15 cellular contexts compared by ENCODE assay signal in genomic region chr11:64607381-64608259, GRCh38. TPM values are rescaled to one million over a fixed set of nuclear protein-coding genes. Genes with fewer than 3 reads are reported as not detected.
A peak's percentile ranks its signal among the peaks of the same experiment; 100 is the strongest.
DNase-seq lines count a peak whose midpoint lies in the region; ATAC-seq, FAIRE-seq and TF ChIP-seq lines count a peak whose summit lies in the region.
"Had no signal": no experiment of that assay in that cellular context is flagged by ENCODE, and none has a peak within 500 bp of the region (broad histone marks: within the 10 kb centered on the region; RNA-seq: fewer than 3 reads in every experiment).

No MANE protein-coding gene starts in this region.

- H3K27me3 ChIP-seq in bronchial epithelial cell (ENCODE audit: control insufficient read depth, insufficient read depth, low read length) = peaks cover 5% of the 10 kb centered on the region
- no peaks in the 10 kb centered on the region for H3K27me3 ChIP-seq in sigmoid colon

- no peaks in the 10 kb centered on the region for H3K36me3 Mint-ChIP-seq in CD14-positive monocyte
- H3K36me3 Mint-ChIP-seq: activated naive CD4-positive, alpha-beta T cell treated with anti-CD3 and anti-CD28 coated beads, Interleukin-2, amount 50 U/mL, for 72 hours had no signal

- no peak overlapping the region for H3K27ac Mint-ChIP-seq in CD14-positive monocyte
- H3K27ac Mint-ChIP-seq: activated CD4-positive, alpha-beta T cell treated with anti-CD3 and anti-CD28 coated beads for 36 hours; activated naive CD4-positive, alpha-beta T cell treated with anti-CD3 and anti-CD28 coated beads, Interleukin-2, amount 50 U/mL, for 72 hours had no signal

- peaks cover 0 to 8% (median 5%) of the 10 kb centered on the region in 4 donors for H3K4me1 ChIP-seq in sigmoid colon

- ATAC-seq in left ventricle myocardium superior (peak; percentile 86), HG03378 (IDR thresholded peaks at IDR 0.05; ENCODE audit: unreplicated experiment) (no peak)
- ATAC-seq: activated CD4-positive, alpha-beta T cell treated with anti-CD3 and anti-CD28 coated beads for 36 hours; activated naive CD4-positive, alpha-beta T cell treated with anti-CD3 and anti-CD28 coated beads, Interleukin-2, amount 50 U/mL, for 72 hours had no signal

- H3K4me3 Mint-ChIP-seq in CD14-positive monocyte = peak overlapping the region; percentile 9 to 53
- H3K4me3 Mint-ChIP-seq: activated CD4-positive, alpha-beta T cell treated with anti-CD3 and anti-CD28 coated beads for 36 hours had no signal

- DNase-seq in CD14-positive monocyte (ENCODE audit: low spot score) (no peak), bronchial epithelial cell (ENCODE audit: low read depth) (peak; percentile 1), left ventricle myocardium superior (peak; percentile 56), sigmoid colon (no peak), T1000 (lab: John Stamatoyannopoulos, UW) (no peak), GM19238 (ENCODE audit: insufficient read length, low spot score) (no peak), NCI-H1417 (lab: John Stamatoyannopoulos, UW) (no peak)
- DNase-seq: activated CD4-positive, alpha-beta T cell treated with anti-CD3 and anti-CD28 coated beads for 36 hours; NCI-H2081 treated with DMSO at 0.1 percent for 48 hours; SIG-M5 had no signal

- H3K36me3 ChIP-seq in bronchial epithelial cell (ENCODE audit: control insufficient read depth, insufficient read depth, low read length) (no peaks in the 10 kb centered on the region), sigmoid colon (no peaks in the 10 kb centered on the region)

- TF ChIP-seq EP300 in sigmoid colon (IDR thresholded peaks at IDR 0.05) = no peak

- WGBS in sigmoid colon, 2 donors = 54 to 75% methylated on average over 74 of the region's 74 CpGs

- no peak for TF ChIP-seq POLR2A in sigmoid colon (IDR thresholded peaks at IDR 0.05)

- intact Hi-C loops in CD14-positive monocyte (cut with micrococcal nuclease) = no loop called here
- intact Hi-C loops in left ventricle myocardium superior (cut with micrococcal nuclease) = no loop called here
- intact Hi-C loops in sigmoid colon (cut with DNase I) = loop anchor here (2.0 kb wide), 1 partner anchor 35 kb away; no protein-coding TSS in a partner anchor

- no peak overlapping the region for H3K4me3 ChIP-seq in bronchial epithelial cell (ENCODE audit: low read depth, low read length)
- H3K4me3 ChIP-seq in sigmoid colon = peak overlapping the region; percentile 12 to 45 (median 36)
- H3K4me3 ChIP-seq: lung, smooth muscle cell had no signal

- H3K27me3 Mint-ChIP-seq in CD14-positive monocyte (ENCODE audit: low read depth in 3 of 3) = peaks cover 2 to 12% (median 8%) of the 10 kb centered on the region in 3 donors
- H3K27me3 Mint-ChIP-seq: activated CD4-positive, alpha-beta T cell treated with anti-CD3 and anti-CD28 coated beads for 36 hours had no signal

- H3K27ac ChIP-seq in sigmoid colon = peak overlapping the region in 3 of 4 donors; percentile 34 to 63 (median 57)

- peaks cover 26% of the 10 kb centered on the region for H3K4me1 Mint-ChIP-seq in CD14-positive monocyte

- FAIRE-seq in bronchial epithelial cell (lab: Jason Lieb, UNC) = no peak
- FAIRE-seq: endothelial cell of umbilical vein had no signal

- H3K9me3 ChIP-seq in sigmoid colon = no peaks in the 10 kb centered on the region

- no peak for TF ChIP-seq CTCF in CD14-positive monocyte (IDR thresholded peaks at IDR 0.05)
- no peak for TF ChIP-seq CTCF in bronchial epithelial cell (IDR thresholded peaks at IDR 0.05; ENCODE audit: insufficient read depth, low read length, severe bottlenecking)
- TF ChIP-seq CTCF in sigmoid colon (IDR thresholded peaks at IDR 0.05) = no peak

- H3K9me3 Mint-ChIP-seq in CD14-positive monocyte = no peaks in the 10 kb centered on the region
- H3K9me3 Mint-ChIP-seq: activated naive CD4-positive, alpha-beta T cell treated with anti-CD3 and anti-CD28 coated beads, Interleukin-2, amount 50 U/mL, for 72 hours had no signal

RNA-seq across cellular contexts. Expression of gene SLC22A12, which starts 16.6 kb away (rescaled TPM):
- polyA plus RNA-seq in CD14-positive monocyte = not detected
- total RNA-seq in bronchial epithelial cell = not detected in 2 replicates
- not detected for total RNA-seq in left ventricle myocardium superior
- total RNA-seq in sigmoid colon = not detected
- polyA plus RNA-seq in sigmoid colon = not detected
- total RNA-seq: activated CD4-positive, alpha-beta T cell treated with anti-CD3 and anti-CD28 coated beads for 36 hours; activated naive CD4-positive, alpha-beta T cell treated with anti-CD3 and anti-CD28 coated beads, Interleukin-2, amount 50 U/mL, for 72 hours; endothelial cell of umbilical vein; lung; smooth muscle cell had no signal
- polyA plus RNA-seq: endothelial cell of umbilical vein, lung, smooth muscle cell had no signal

RNA-seq across cellular contexts. Expression of gene SLC22A11, which starts 51.9 kb away (rescaled TPM):
- not detected for polyA plus RNA-seq in CD14-positive monocyte
- not detected in 2 replicates for total RNA-seq in bronchial epithelial cell
- not detected for total RNA-seq in left ventricle myocardium superior
- not detected for total RNA-seq in sigmoid colon
- polyA plus RNA-seq in sigmoid colon = under 1 TPM in 2 of 3 donors, not detected in 1; 0.04 to 0.46 TPM
- total RNA-seq: activated naive CD4-positive, alpha-beta T cell treated with anti-CD3 and anti-CD28 coated beads, Interleukin-2, amount 50 U/mL, for 72 hours; endothelial cell of umbilical vein; lung; smooth muscle cell had no signal
- polyA plus RNA-seq: endothelial cell of umbilical vein, smooth muscle cell had no signal

Comparison
In these comparisons a context has a peak if more than half of its experiments do, and no peak if none do; other contexts are left out.
1. DNase-seq: peak in bronchial epithelial cell (single experiment) and left ventricle myocardium superior (single experiment); none in CD14-positive monocyte (single experiment), sigmoid colon (single experiment), T1000 (single experiment), GM19238 (single experiment) and NCI-H1417 (0 of 3).